17 cellular contexts compared by ENCODE assay signal in genomic region chr2:221241072-221241471, GRCh38.
DNase-seq lines count a peak whose midpoint lies in the region; ATAC-seq and TF ChIP-seq lines count a peak whose summit lies in the region.
"Had no signal": no experiment of that assay in that cellular context is flagged by ENCODE, and none has a peak within 500 bp of the region (broad histone marks: within the 10 kb centered on the region; RNA-seq: fewer than 3 reads in every experiment).

No MANE protein-coding gene starts in this region.

- no peaks in the 10 kb centered on the region for H3K9me3 ChIP-seq in OCI-LY7 (ENCODE audit: low read length)
- H3K9me3 ChIP-seq in neural progenitor cell (ENCODE audit: low read depth) = no peaks in the 10 kb centered on the region
- H3K9me3 ChIP-seq: Caco-2, HAP-1 had no signal

- no peaks in the 10 kb centered on the region for H4K20me1 ChIP-seq in GM23338 (replicated peaks; ENCODE audit: insufficient read depth)
- no peaks in the 10 kb centered on the region for H4K20me1 ChIP-seq in OCI-LY7 (ENCODE audit: insufficient read depth, low read length)
- H4K20me1 ChIP-seq in neural progenitor cell (ENCODE audit: low read depth) = no peaks in the 10 kb centered on the region

- TF ChIP-seq CTCF in GM23338 (conservative IDR thresholded peaks at IDR 0.05; ENCODE audit: low read depth in 2 of 2) (no peak), OCI-LY7 (conservative IDR thresholded peaks at IDR 0.05; ENCODE audit: low read length) (no peak), neural progenitor cell (IDR thresholded peaks at IDR 0.05) (no peak)

- H3K9me3 Mint-ChIP-seq in GM23338 (no peaks in the 10 kb centered on the region), neural progenitor cell (no peaks in the 10 kb centered on the region)
- no peaks in the 10 kb centered on the region for H3K9me3 Mint-ChIP-seq in stimulated activated memory B cell treated with anti-CD40 and anti-IgM and Interleukin-4, amounts not matched to agents 10 μg/mL and 1 μg/mL and 100 μg/mL, for 72 hours
- H3K9me3 Mint-ChIP-seq: CD8-positive, alpha-beta T cell; HFFc6 had no signal

- POLR2A ChIA-PET in OCI-LY7 (lab: Charles Lee) = interaction anchor here (0.6 kb wide), 1 partner anchor 15 kb away, joined by 3 read pairs; no protein-coding TSS in a partner anchor

- H3K4me1 Mint-ChIP-seq in GM23338 = peaks cover 8% of the 10 kb centered on the region; the same call in 2 of the 3 replicates
- H3K4me1 Mint-ChIP-seq in neural progenitor cell = no peaks in the 10 kb centered on the region
- peaks cover 7% of the 10 kb centered on the region for H3K4me1 Mint-ChIP-seq in stimulated activated memory B cell treated with anti-CD40 and anti-IgM and Interleukin-4, amounts not matched to agents 10 μg/mL and 1 μg/mL and 100 μg/mL, for 72 hours
- H3K4me1 Mint-ChIP-seq: CD4-positive, CD25-positive, alpha-beta regulatory T cell had no signal

- H3F3A ChIP-seq in GM23338 (replicated peaks; ENCODE audit: low read depth) = no peaks in the 10 kb centered on the region
- no peaks in the 10 kb centered on the region for H3F3A ChIP-seq in neural progenitor cell (ENCODE audit: low read depth)

- CTCF ChIA-PET in OCI-LY7 (lab: Charles Lee; ENCODE audit: unreplicated experiment) = no interaction called here

- H3K4me3 Mint-ChIP-seq in GM23338 (no peak overlapping the region), neural progenitor cell (no peak overlapping the region)
- H3K4me3 Mint-ChIP-seq in stimulated activated memory B cell treated with anti-CD40 and anti-IgM and Interleukin-4, amounts not matched to agents 10 μg/mL and 1 μg/mL and 100 μg/mL, for 72 hours = no peak overlapping the region
- H3K4me3 Mint-ChIP-seq: CD4-positive, CD25-positive, alpha-beta regulatory T cell; CD8-positive, alpha-beta T cell; HFFc6 had no signal

- H3K9me2 ChIP-seq in GM23338 (ENCODE audit: insufficient read depth) (no peaks in the 10 kb centered on the region), OCI-LY7 (ENCODE audit: insufficient read depth, low read length) (no peaks in the 10 kb centered on the region)

- H3K27me3 ChIP-seq in GM23338 (ENCODE audit: insufficient read depth) (no peaks in the 10 kb centered on the region), neural progenitor cell (no peaks in the 10 kb centered on the region)

- H3K36me3 Mint-ChIP-seq in GM23338 (ENCODE audit: low read depth) (no peaks in the 10 kb centered on the region), neural progenitor cell (no peaks in the 10 kb centered on the region)
- no peaks in the 10 kb centered on the region for H3K36me3 Mint-ChIP-seq in stimulated activated memory B cell treated with anti-CD40 and anti-IgM and Interleukin-4, amounts not matched to agents 10 μg/mL and 1 μg/mL and 100 μg/mL, for 72 hours
- H3K36me3 Mint-ChIP-seq: CD4-positive, CD25-positive, alpha-beta regulatory T cell; CD8-positive, alpha-beta T cell had no signal

- no peak overlapping the region for H3K4me3 ChIP-seq in GM23338
- H3K4me3 ChIP-seq in OCI-LY7 (ENCODE audit: low read depth, low read length, poor library complexity, severe bottlenecking) = no peak overlapping the region
- no peak overlapping the region for H3K4me3 ChIP-seq in neural progenitor cell
- H3K4me3 ChIP-seq: HAP-1 had no signal

- H3K4me2 ChIP-seq in GM23338 (no peak overlapping the region), OCI-LY7 (ENCODE audit: low read length) (no peak overlapping the region), neural progenitor cell (no peak overlapping the region)

- ATAC-seq in GM23338 = no peak
- ATAC-seq in GM21529 (IDR thresholded peaks at IDR 0.05; ENCODE audit: unreplicated experiment) = no peak
- ATAC-seq in stimulated activated memory B cell treated with anti-CD40 and anti-IgM and Interleukin-4, amounts not matched to agents 10 μg/mL and 1 μg/mL and 100 μg/mL, for 72 hours = no peak
- ATAC-seq in GM18498 (IDR thresholded peaks at IDR 0.05; ENCODE audit: unreplicated experiment) = no peak
- ATAC-seq: CD8-positive, alpha-beta T cell had no signal

- H3K4me1 ChIP-seq in GM23338 (ENCODE audit: insufficient read depth) (no peaks in the 10 kb centered on the region; the same call in 1 of the 2 replicates), OCI-LY7 (ENCODE audit: insufficient read depth, low read length, poor library complexity, severe bottlenecking) (peaks cover 13% of the 10 kb centered on the region), neural progenitor cell (no peaks in the 10 kb centered on the region)
- H3K4me1 ChIP-seq: Caco-2, HAP-1 had no signal

- intact Hi-C loops in OCI-LY7 (cut with micrococcal nuclease; ENCODE audit: unreplicated experiment) = no loop called here

- peaks cover 4% of the 10 kb centered on the region for H3K27me3 Mint-ChIP-seq in GM23338 (ENCODE audit: insufficient read depth, low read depth, poor library complexity)
- peaks cover 2% of the 10 kb centered on the region for H3K27me3 Mint-ChIP-seq in neural progenitor cell (ENCODE audit: insufficient read depth, low read depth)
- no peaks in the 10 kb centered on the region for H3K27me3 Mint-ChIP-seq in stimulated activated memory B cell treated with anti-CD40 and anti-IgM and Interleukin-4, amounts not matched to agents 10 μg/mL and 1 μg/mL and 100 μg/mL, for 72 hours
- H3K27me3 Mint-ChIP-seq: CD4-positive, CD25-positive, alpha-beta regulatory T cell had no signal

- H3K27ac ChIP-seq in GM23338 (ENCODE audit: low read depth) (no peak overlapping the region), OCI-LY7 (ENCODE audit: low read depth, low read length, poor library complexity, severe bottlenecking) (no peak overlapping the region), neural progenitor cell (no peak overlapping the region)
- H3K27ac ChIP-seq: 22Rv1 had no signal

- H3K36me3 ChIP-seq in GM23338 (ENCODE audit: insufficient read depth) (no peaks in the 10 kb centered on the region), OCI-LY7 (ENCODE audit: insufficient read depth, low read length) (no peaks in the 10 kb centered on the region), neural progenitor cell (no peaks in the 10 kb centered on the region)
- H3K36me3 ChIP-seq: HAP-1 had no signal

- no peak overlapping the region for H3K9ac ChIP-seq in neural progenitor cell

- H3K79me2 ChIP-seq in GM23338 (replicated peaks; ENCODE audit: insufficient read depth) (no peaks in the 10 kb centered on the region), OCI-LY7 (ENCODE audit: insufficient read depth, low read depth, low read length) (no peaks in the 10 kb centered on the region), neural progenitor cell (ENCODE audit: low read depth) (no peaks in the 10 kb centered on the region)

- DNase-seq in GM23338 (ENCODE audit: low spot score) (no peak), OCI-LY7 (ENCODE audit: low spot score) (no peak), neural progenitor cell (ENCODE audit: low spot score) (no peak)
- DNase-seq: ACHN; C1 segment of cervical spinal cord; Caco-2; CD4-positive, CD25-positive, alpha-beta regulatory T cell; CD8-positive, alpha-beta T cell; DMS153; DND-41; GOT3; HFFc6 had no signal

- H2AFZ ChIP-seq in GM23338 = 0 out of 2 replicates have a peak overlapping the region, but pooled peaks have one; percentile 4
- H2AFZ ChIP-seq in OCI-LY7 (ENCODE audit: low read length) = peak overlapping the region; percentile 30; the same call in 1 of the 2 replicates
- H2AFZ ChIP-seq in neural progenitor cell (replicated peaks) = peak overlapping the region; percentile 26

- no TSS peak for BruUV-seq in OCI-LY7 (replicated peaks; lab: Mats Ljungman, UMichigan)

- H3K27ac Mint-ChIP-seq in GM23338 (no peak overlapping the region), neural progenitor cell (no peak overlapping the region)
- H3K27ac Mint-ChIP-seq in stimulated activated memory B cell treated with anti-CD40 and anti-IgM and Interleukin-4, amounts not matched to agents 10 μg/mL and 1 μg/mL and 100 μg/mL, for 72 hours = no peak overlapping the region
- H3K27ac Mint-ChIP-seq: CD4-positive, CD25-positive, alpha-beta regulatory T cell; CD8-positive, alpha-beta T cell; HFFc6 had no signal

TF ChIP-seq in GM23338, 12 proteins besides CTCF, POLR2A, EP300 and RAD21:
- no peak for TF ChIP-seq ETS1 (IDR thresholded peaks at IDR 0.05)
- no peak for TF ChIP-seq REST (IDR thresholded peaks at IDR 0.05; ENCODE audit: unreplicated experiment)
